3 cellular contexts compared by ENCODE assay signal in the genomic region with DNA sequence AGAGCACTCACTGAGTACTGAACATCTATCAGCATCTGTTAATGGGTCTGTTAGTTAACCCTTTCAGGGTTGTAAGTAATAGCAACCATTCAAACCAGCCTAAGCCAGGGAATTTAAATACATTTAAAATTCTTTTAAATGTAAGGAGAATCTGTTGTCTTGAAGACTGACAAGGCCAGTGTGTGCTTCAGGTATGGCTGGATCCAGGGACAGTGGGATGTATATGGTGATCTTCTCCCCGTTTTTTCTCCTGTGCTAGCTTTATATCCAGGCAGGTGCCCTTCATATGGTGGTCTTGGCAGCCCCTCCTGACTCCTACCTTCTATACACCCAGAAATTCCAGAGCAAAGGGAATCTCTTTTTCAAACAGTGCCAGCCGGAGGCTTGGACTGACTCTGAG.
TF ChIP-seq lines count a peak whose summit lies in the region.

No MANE protein-coding gene starts in this region.

TF ChIP-seq in SK-N-SH, 30 proteins besides CTCF, POLR2A, EP300 and RAD21:
- TF ChIP-seq NFIC (IDR thresholded peaks at IDR 0.05; ENCODE audit: borderline replicate concordance) (no peak), ELF1 (IDR thresholded peaks at IDR 0.05) (no peak), TCF12 (IDR thresholded peaks at IDR 0.05) (no peak), SMC3 (IDR thresholded peaks at IDR 0.05; ENCODE audit: low read depth, low read length) (no peak), FOXJ3 (CRISPR knock-in tag; IDR thresholded peaks at IDR 0.05) (no peak), FOXM1 (IDR thresholded peaks at IDR 0.05; ENCODE audit: low read depth) (no peak), RFX5 (IDR thresholded peaks at IDR 0.05; ENCODE audit: low read length) (no peak)

TF ChIP-seq in SK-N-SH treated with all-trans-retinoic acid at 6 μM for 48 hours, 23 proteins besides CTCF, POLR2A, EP300 and RAD21:
- TF ChIP-seq ZFP3 (CRISPR knock-in tag; IDR thresholded peaks at IDR 0.05) = no peak
- TF ChIP-seq ZFP30 (CRISPR knock-in tag; IDR thresholded peaks at IDR 0.05) = no peak
- TF ChIP-seq ZNF565 (CRISPR knock-in tag; conservative IDR thresholded peaks at IDR 0.05; ENCODE audit: low read depth) = no peak
- TF ChIP-seq RARB (CRISPR knock-in tag; IDR thresholded peaks at IDR 0.05) = no peak
- no peak for TF ChIP-seq ZNF8 (CRISPR knock-in tag; IDR thresholded peaks at IDR 0.05)
- TF ChIP-seq ISL1 (CRISPR knock-in tag; IDR thresholded peaks at IDR 0.05) = no peak
- no peak for TF ChIP-seq PPARA (CRISPR knock-in tag; IDR thresholded peaks at IDR 0.05; ENCODE audit: borderline replicate concordance)
- TF ChIP-seq ZNF70 (CRISPR knock-in tag; IDR thresholded peaks at IDR 0.05) = no peak

TF ChIP-seq in HepG2, 621 proteins besides CTCF, POLR2A, EP300 and RAD21:
- TF ChIP-seq SRSF4 (IDR thresholded peaks at IDR 0.05; ENCODE audit: low read depth, low read length, poor library complexity, severe bottlenecking) (no peak), NFYB (CRISPR knock-in tag; IDR thresholded peaks at IDR 0.05) (no peak), AKAP8 (CRISPR knock-in tag; IDR thresholded peaks at IDR 0.05) (no peak), ZNF329 (CRISPR knock-in tag; IDR thresholded peaks at IDR 0.05; ENCODE audit: low read depth) (peak; percentile 93), RBAK (CRISPR knock-in tag; IDR thresholded peaks at IDR 0.05) (no peak), ZNF652 (CRISPR knock-in tag; IDR thresholded peaks at IDR 0.05; ENCODE audit: borderline replicate concordance, low read depth) (0 out of 2 replicates have a peak, but pooled peaks have one; percentile 21), TBL1XR1 (IDR thresholded peaks at IDR 0.05; ENCODE audit: borderline replicate concordance, low read length, partially characterized antibody) (no peak), HHEX (CRISPR knock-in tag; IDR thresholded peaks at IDR 0.05) (no peak), MXD4 (CRISPR knock-in tag; IDR thresholded peaks at IDR 0.05) (no peak), NONO (IDR thresholded peaks at IDR 0.05) (no peak), NONO (CRISPR knock-in tag; conservative IDR thresholded peaks at IDR 0.05) (no peak), ZFP36L1 (CRISPR knock-in tag; IDR thresholded peaks at IDR 0.05) (no peak), LCORL (IDR thresholded peaks at IDR 0.05) (no peak), LCORL (CRISPR knock-in tag; IDR thresholded peaks at IDR 0.05) (no peak)
- TF ChIP-seq, protein P1, sequence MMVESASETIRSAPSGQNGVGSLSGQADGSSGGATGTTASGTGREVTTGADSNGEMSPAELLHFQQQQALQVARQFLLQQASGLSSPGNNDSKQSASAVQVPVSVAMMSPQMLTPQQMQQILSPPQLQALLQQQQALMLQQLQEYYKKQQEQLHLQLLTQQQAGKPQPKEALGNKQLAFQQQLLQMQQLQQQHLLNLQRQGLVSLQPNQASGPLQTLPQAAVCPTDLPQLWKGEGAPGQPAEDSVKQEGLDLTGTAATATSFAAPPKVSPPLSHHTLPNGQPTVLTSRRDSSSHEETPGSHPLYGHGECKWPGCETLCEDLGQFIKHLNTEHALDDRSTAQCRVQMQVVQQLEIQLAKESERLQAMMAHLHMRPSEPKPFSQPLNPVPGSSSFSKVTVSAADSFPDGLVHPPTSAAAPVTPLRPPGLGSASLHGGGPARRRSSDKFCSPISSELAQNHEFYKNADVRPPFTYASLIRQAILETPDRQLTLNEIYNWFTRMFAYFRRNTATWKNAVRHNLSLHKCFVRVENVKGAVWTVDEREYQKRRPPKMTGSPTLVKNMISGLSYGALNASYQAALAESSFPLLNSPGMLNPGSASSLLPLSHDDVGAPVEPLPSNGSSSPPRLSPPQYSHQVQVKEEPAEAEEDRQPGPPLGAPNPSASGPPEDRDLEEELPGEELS (CRISPR knock-in tag; IDR thresholded peaks at IDR 0.05) = no peak
- TF ChIP-seq, protein P2, sequence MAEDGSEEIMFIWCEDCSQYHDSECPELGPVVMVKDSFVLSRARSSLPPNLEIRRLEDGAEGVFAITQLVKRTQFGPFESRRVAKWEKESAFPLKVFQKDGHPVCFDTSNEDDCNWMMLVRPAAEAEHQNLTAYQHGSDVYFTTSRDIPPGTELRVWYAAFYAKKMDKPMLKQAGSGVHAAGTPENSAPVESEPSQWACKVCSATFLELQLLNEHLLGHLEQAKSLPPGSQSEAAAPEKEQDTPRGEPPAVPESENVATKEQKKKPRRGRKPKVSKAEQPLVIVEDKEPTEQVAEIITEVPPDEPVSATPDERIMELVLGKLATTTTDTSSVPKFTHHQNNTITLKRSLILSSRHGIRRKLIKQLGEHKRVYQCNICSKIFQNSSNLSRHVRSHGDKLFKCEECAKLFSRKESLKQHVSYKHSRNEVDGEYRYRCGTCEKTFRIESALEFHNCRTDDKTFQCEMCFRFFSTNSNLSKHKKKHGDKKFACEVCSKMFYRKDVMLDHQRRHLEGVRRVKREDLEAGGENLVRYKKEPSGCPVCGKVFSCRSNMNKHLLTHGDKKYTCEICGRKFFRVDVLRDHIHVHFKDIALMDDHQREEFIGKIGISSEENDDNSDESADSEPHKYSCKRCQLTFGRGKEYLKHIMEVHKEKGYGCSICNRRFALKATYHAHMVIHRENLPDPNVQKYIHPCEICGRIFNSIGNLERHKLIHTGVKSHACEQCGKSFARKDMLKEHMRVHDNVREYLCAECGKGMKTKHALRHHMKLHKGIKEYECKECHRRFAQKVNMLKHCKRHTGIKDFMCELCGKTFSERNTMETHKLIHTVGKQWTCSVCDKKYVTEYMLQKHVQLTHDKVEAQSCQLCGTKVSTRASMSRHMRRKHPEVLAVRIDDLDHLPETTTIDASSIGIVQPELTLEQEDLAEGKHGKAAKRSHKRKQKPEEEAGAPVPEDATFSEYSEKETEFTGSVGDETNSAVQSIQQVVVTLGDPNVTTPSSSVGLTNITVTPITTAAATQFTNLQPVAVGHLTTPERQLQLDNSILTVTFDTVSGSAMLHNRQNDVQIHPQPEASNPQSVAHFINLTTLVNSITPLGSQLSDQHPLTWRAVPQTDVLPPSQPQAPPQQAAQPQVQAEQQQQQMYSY (CRISPR knock-in tag; IDR thresholded peaks at IDR 0.05) = no peak
